ENCODE assay signal across 22 cellular contexts in the genomic region with DNA sequence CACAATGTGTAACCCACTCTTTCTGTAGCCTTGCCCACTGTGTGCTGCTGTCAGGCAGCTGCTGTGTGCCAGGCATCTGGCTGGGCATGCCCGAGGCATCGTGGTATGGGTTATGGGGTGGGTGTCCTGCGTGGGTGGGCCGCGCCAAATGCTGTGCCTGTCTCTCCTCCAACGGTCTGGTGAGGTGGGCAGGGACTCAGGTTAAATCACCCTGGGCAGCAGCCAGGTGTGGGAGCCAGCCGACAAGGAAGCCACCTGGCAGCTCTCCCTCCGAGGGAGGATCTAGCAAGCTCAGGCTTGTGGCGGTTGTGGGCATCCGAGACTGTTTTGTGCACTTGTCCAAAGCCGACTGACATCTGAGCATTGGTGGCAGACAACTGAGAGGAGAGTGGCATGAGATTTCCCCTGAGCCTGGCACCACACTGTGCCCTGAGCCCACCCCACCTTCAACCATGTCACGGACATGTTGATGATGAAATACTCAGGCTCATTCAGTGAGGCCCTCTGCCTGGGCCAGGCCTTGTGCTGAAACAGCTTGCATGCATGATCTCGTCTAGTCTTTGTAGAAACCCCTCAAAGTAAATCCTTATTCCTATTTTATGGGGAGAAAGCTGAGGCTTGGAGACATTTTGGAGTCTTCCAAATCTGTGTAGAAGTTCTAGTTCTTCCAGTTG.
A peak's percentile ranks its signal among the peaks of the same experiment; 100 is the strongest.
DNase-seq lines count a peak whose midpoint lies in the region; ATAC-seq, FAIRE-seq and TF ChIP-seq lines count a peak whose summit lies in the region.
"Had no signal": no experiment of that assay in that cellular context is flagged by ENCODE, and none has a peak within 500 bp of the region (broad histone marks: within the 10 kb centered on the region; RNA-seq: fewer than 3 reads in every experiment).

No MANE protein-coding gene starts in this region.

- 56 to 73% (median 67%) methylated on average over 13 of the region's 13 CpGs for WGBS in spleen, 5 donors

- POLR2A ChIA-PET in HEK293 (lab: Yijun Ruan, JAX): no interaction called here

- H3K27ac ChIP-seq in HEK293 (ENCODE audit: extremely low read depth, low read depth, low read length) (no peak overlapping the region), spleen (no peak overlapping the region)
- H3K27ac ChIP-seq: colonic mucosa, gastroesophageal sphincter, parathyroid adenoma had no signal

- CTCF ChIA-PET in HEK293 (lab: Yijun Ruan, JAX): interaction anchor here (0.6 to 1.2 kb wide), 2 partner anchors 123 to 197 kb away, joined by 3 to 4 read pairs; no protein-coding TSS in a partner anchor

- peak; percentile 18 for FAIRE-seq in bronchial epithelial cell (lab: Jason Lieb, UNC)
- FAIRE-seq: endothelial cell of umbilical vein had no signal

- H3K4me3 ChIP-seq in HEK293 (ENCODE audit: low read depth, low read length) (no peak overlapping the region), bronchial epithelial cell (ENCODE audit: low read depth, low read length) (no peak overlapping the region), spleen (no peak overlapping the region), foreskin fibroblast (ENCODE audit: low read depth in 1 of 2, low read length in 2 of 2) (no peak overlapping the region)
- H3K4me3 ChIP-seq: colonic mucosa, gastroesophageal sphincter, GM23338, skin epidermis had no signal

- ATAC-seq in HG03460 (IDR thresholded peaks at IDR 0.05; ENCODE audit: unreplicated experiment): no peak
- ATAC-seq: gastroesophageal sphincter, GM23338, left ventricle myocardium superior, Panc1 had no signal

- intact Hi-C loops in spleen (cut with DNase I; ENCODE audit: low total_unique reads): no loop called here

- H3K9me3 ChIP-seq in HEK293 (ENCODE audit: control insufficient read depth, insufficient read depth, low read depth, low read length): no peaks in the 10 kb centered on the region
- no peaks in the 10 kb centered on the region for H3K9me3 ChIP-seq in spleen
- H3K9me3 ChIP-seq: colonic mucosa, SK-N-SH had no signal

- H3K27me3 ChIP-seq in bronchial epithelial cell (ENCODE audit: control insufficient read depth, insufficient read depth, low read length) (no peaks in the 10 kb centered on the region), spleen (replicated peaks in 1 of 7) (peaks cover 0 to 13% (median 0%) of the 10 kb centered on the region in 7 donors)
- H3K27me3 ChIP-seq: colonic mucosa had no signal

- DNase-seq in NCI-H2196 treated with DMSO at 0.1 percent for 48 hours (lab: John Stamatoyannopoulos, UW; ENCODE audit: unreplicated experiment) (peak; percentile 51), bronchial epithelial cell (ENCODE audit: low read depth) (peak; percentile 87), spleen (peak; percentile 50), foreskin fibroblast (no peak)
- DNase-seq in activated CD4-positive, alpha-beta T cell treated with anti-CD3 and anti-CD28 coated beads, Interleukin-2, amount 50 U/mL, for 1 hour: no peak
- DNase-seq: activated CD4-positive, alpha-beta T cell treated with anti-CD3 and anti-CD28 coated beads, Interleukin-2, amount 10 ng/mL, durations not matched to agents 7 days and 5 days; aorta; colonic mucosa; KG1; left ventricle myocardium superior; NCI-H146; NCI-H774; SK-N-SH; stimulated activated CD4-positive, alpha-beta T cell treated with anti-CD3 and anti-CD28 coated beads, Interleukin-4, amount 100 ng/mL, for 24 hours had no signal

- no peak for TF ChIP-seq CTCF in HEK293 (tag by site-specific recombination; IDR thresholded peaks at IDR 0.05)
- TF ChIP-seq CTCF in bronchial epithelial cell (IDR thresholded peaks at IDR 0.05; ENCODE audit: insufficient read depth, low read length, severe bottlenecking): no peak
- no peak for TF ChIP-seq CTCF in spleen (IDR thresholded peaks at IDR 0.05 in 8 of 11, conservative IDR thresholded peaks at IDR 0.05 in 3 of 11)
- TF ChIP-seq CTCF in foreskin fibroblast (IDR thresholded peaks at IDR 0.05; ENCODE audit: low read depth, low read length): no peak

- H3K4me1 ChIP-seq in HEK293 (ENCODE audit: control insufficient read depth, insufficient read depth, low read length): no peaks in the 10 kb centered on the region
- H3K4me1 ChIP-seq in spleen: peaks cover 0 to 13% (median 0%) of the 10 kb centered on the region in 6 donors
- H3K4me1 ChIP-seq: colonic mucosa, gastroesophageal sphincter, parathyroid adenoma had no signal

- H3K36me3 ChIP-seq in HEK293 (ENCODE audit: control insufficient read depth in 2 of 2, insufficient read depth in 1 of 2, low read length in 2 of 2): no peaks in the 10 kb centered on the region
- H3K36me3 ChIP-seq in bronchial epithelial cell (ENCODE audit: control insufficient read depth, insufficient read depth, low read length): peaks cover 4% of the 10 kb centered on the region
- H3K36me3 ChIP-seq in spleen: no peaks in the 10 kb centered on the region
- H3K36me3 ChIP-seq: colonic mucosa, gastroesophageal sphincter had no signal

- no peak for TF ChIP-seq POLR2A in spleen (IDR thresholded peaks at IDR 0.05)

TF ChIP-seq in HEK293, 187 proteins besides CTCF, POLR2A, EP300 and RAD21:
- no peak for TF ChIP-seq ZNF621 (tag by site-specific recombination; IDR thresholded peaks at IDR 0.05)
- TF ChIP-seq SALL2 (tag by site-specific recombination; IDR thresholded peaks at IDR 0.05; ENCODE audit: borderline replicate concordance): no peak
- TF ChIP-seq ZFHX2 (tag by site-specific recombination; conservative IDR thresholded peaks at IDR 0.05): peak; percentile 72
- TF ChIP-seq ZIC2 (tag by site-specific recombination; IDR thresholded peaks at IDR 0.05): 0 out of 2 replicates have a peak, but pooled peaks have one; percentile 8
- peak; percentile 48 for TF ChIP-seq EGR2 (tag by site-specific recombination; IDR thresholded peaks at IDR 0.05; ENCODE audit: low read depth)

Comparison
In these comparisons a context has a peak if more than half of its experiments do, and no peak if none do; other contexts are left out.
1. DNase-seq: peak in NCI-H2196 treated with DMSO at 0.1 percent for 48 hours (single experiment), bronchial epithelial cell (single experiment) and spleen (single experiment); none in activated CD4-positive, alpha-beta T cell treated with anti-CD3 and anti-CD28 coated beads, Interleukin-2, amount 50 U/mL, for 1 hour (single experiment) and foreskin fibroblast (0 of 2).